14 cellular contexts compared by ENCODE assay signal in the genomic region with DNA sequence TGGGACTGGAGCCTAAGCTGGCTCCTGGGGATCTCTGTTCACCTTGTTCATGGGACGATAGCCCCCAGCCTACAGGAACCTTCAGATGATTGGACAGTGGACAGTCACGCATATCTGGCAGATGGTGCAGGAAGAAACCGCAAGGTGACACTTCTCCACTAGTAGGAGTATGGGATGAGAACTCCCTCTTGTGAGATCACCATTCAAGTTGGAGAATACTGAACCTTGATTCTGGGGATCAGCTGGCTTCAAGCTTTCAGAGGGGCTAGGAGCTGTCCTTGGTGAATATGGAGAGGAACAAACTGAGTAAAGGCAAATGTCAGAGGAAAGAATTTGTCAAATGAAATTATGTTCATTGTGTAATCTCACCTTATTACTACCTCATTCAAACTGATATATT.
A peak's percentile ranks its signal among the peaks of the same experiment; 100 is the strongest.
DNase-seq lines count a peak whose midpoint lies in the region; ATAC-seq and TF ChIP-seq lines count a peak whose summit lies in the region.
"Had no signal": no experiment of that assay in that cellular context is flagged by ENCODE, and none has a peak within 500 bp of the region (broad histone marks: within the 10 kb centered on the region; RNA-seq: fewer than 3 reads in every experiment).

No MANE protein-coding gene starts in this region.

- no peak for ATAC-seq in stimulated activated naive CD8-positive, alpha-beta T cell treated with anti-CD3 and anti-CD28 coated beads, Interleukin-15, Interleukin-2, amounts not matched to agents 100 U/mL and 50 U/mL, for 24 hours
- no peak for ATAC-seq in central memory CD8-positive, alpha-beta T cell (replicated peaks; ENCODE audit: extremely low read depth, poor library complexity, severe bottlenecking)
- no peak for ATAC-seq in HG03378 (IDR thresholded peaks at IDR 0.05; ENCODE audit: unreplicated experiment)
- no peak for ATAC-seq in left colon

- peaks cover 13% of the 10 kb centered on the region for H3K36me3 Mint-ChIP-seq in stimulated activated naive CD8-positive, alpha-beta T cell treated with anti-CD3 and anti-CD28 coated beads, Interleukin-15, Interleukin-2, amounts not matched to agents 100 ng/mL and 50 ng/mL, for 24 hours (ENCODE audit: low read depth)
- H3K36me3 Mint-ChIP-seq in central memory CD8-positive, alpha-beta T cell (ENCODE audit: insufficient read depth) = no peaks in the 10 kb centered on the region

- peak overlapping the region; percentile 73 for H3K27ac Mint-ChIP-seq in stimulated activated naive CD8-positive, alpha-beta T cell treated with anti-CD3 and anti-CD28 coated beads, Interleukin-15, Interleukin-2, amounts not matched to agents 100 ng/mL and 50 ng/mL, for 24 hours
- peak overlapping the region; percentile 50 for H3K27ac Mint-ChIP-seq in central memory CD8-positive, alpha-beta T cell (ENCODE audit: low read depth)
- H3K27ac Mint-ChIP-seq: activated CD4-positive, alpha-beta memory T cell treated with anti-CD3 and anti-CD28 coated beads, Interleukin-2, amount 10 ng/mL, durations not matched to agents 7 days and 5 days; nephron had no signal

- POLR2A ChIA-PET in OCI-LY7 (lab: Charles Lee) = no interaction called here

- no TSS peak for BruUV-seq in OCI-LY7 (replicated peaks; lab: Mats Ljungman, UMichigan)

- H3K79me2 ChIP-seq in OCI-LY7 (ENCODE audit: insufficient read depth, low read depth, low read length) = no peaks in the 10 kb centered on the region

- intact Hi-C loops in OCI-LY7 (cut with micrococcal nuclease; ENCODE audit: unreplicated experiment) (no loop called here), left colon (cut with DNase I, micrococcal nuclease) (no loop called here)

- H3K9me3 Mint-ChIP-seq in stimulated activated naive CD8-positive, alpha-beta T cell treated with anti-CD3 and anti-CD28 coated beads, Interleukin-15, Interleukin-2, amounts not matched to agents 100 ng/mL and 50 ng/mL, for 24 hours = no peaks in the 10 kb centered on the region
- no peaks in the 10 kb centered on the region for H3K9me3 Mint-ChIP-seq in central memory CD8-positive, alpha-beta T cell
- H3K9me3 Mint-ChIP-seq: activated CD4-positive, alpha-beta memory T cell treated with anti-CD3 and anti-CD28 coated beads, Interleukin-2, amount 10 ng/mL, durations not matched to agents 7 days and 5 days; nephron had no signal

- H3K4me1 Mint-ChIP-seq in stimulated activated naive CD8-positive, alpha-beta T cell treated with anti-CD3 and anti-CD28 coated beads, Interleukin-15, Interleukin-2, amounts not matched to agents 100 ng/mL and 50 ng/mL, for 24 hours (ENCODE audit: low read depth) = peaks cover 41% of the 10 kb centered on the region
- peaks cover 18% of the 10 kb centered on the region for H3K4me1 Mint-ChIP-seq in central memory CD8-positive, alpha-beta T cell
- H3K4me1 Mint-ChIP-seq: nephron had no signal

- H3K27me3 Mint-ChIP-seq in stimulated activated naive CD8-positive, alpha-beta T cell treated with anti-CD3 and anti-CD28 coated beads, Interleukin-15, Interleukin-2, amounts not matched to agents 100 ng/mL and 50 ng/mL, for 24 hours = no peaks in the 10 kb centered on the region
- no peaks in the 10 kb centered on the region for H3K27me3 Mint-ChIP-seq in central memory CD8-positive, alpha-beta T cell
- H3K27me3 Mint-ChIP-seq: activated CD4-positive, alpha-beta memory T cell treated with anti-CD3 and anti-CD28 coated beads, Interleukin-2, amount 10 ng/mL, durations not matched to agents 7 days and 5 days had no signal

- CTCF ChIA-PET in OCI-LY7 (lab: Charles Lee; ENCODE audit: unreplicated experiment) = no interaction called here

- no peak overlapping the region for H2AFZ ChIP-seq in OCI-LY7 (ENCODE audit: low read length)

- no peak overlapping the region for H3K27ac ChIP-seq in OCI-LY7 (ENCODE audit: low read depth, low read length, poor library complexity, severe bottlenecking)
- H3K27ac ChIP-seq: stomach had no signal

- H3K9me2 ChIP-seq in OCI-LY7 (ENCODE audit: insufficient read depth, low read length) = no peaks in the 10 kb centered on the region

- H3K36me3 ChIP-seq in OCI-LY7 (ENCODE audit: insufficient read depth, low read length) = peaks cover 4% of the 10 kb centered on the region
- H3K36me3 ChIP-seq: stomach had no signal

- peaks cover 9% of the 10 kb centered on the region for H3K4me1 ChIP-seq in OCI-LY7 (ENCODE audit: insufficient read depth, low read length, poor library complexity, severe bottlenecking)
- H3K4me1 ChIP-seq: stomach had no signal

- TF ChIP-seq CTCF in OCI-LY7 (conservative IDR thresholded peaks at IDR 0.05; ENCODE audit: low read length) = 0 out of 2 replicates have a peak, but pooled peaks have one; percentile 24

- H3K9me3 ChIP-seq in OCI-LY7 (ENCODE audit: low read length) = no peaks in the 10 kb centered on the region
- H3K9me3 ChIP-seq: stomach had no signal

- H3K4me3 ChIP-seq in OCI-LY7 (ENCODE audit: low read depth, low read length, poor library complexity, severe bottlenecking) = no peak overlapping the region
- H3K4me3 ChIP-seq: stomach had no signal

- DNase-seq in stimulated activated naive CD8-positive, alpha-beta T cell treated with anti-CD3 and anti-CD28 coated beads, Interleukin-15, Interleukin-2, amounts not matched to agents 100 U/mL and 50 U/mL, for 24 hours = no peak
- DNase-seq in OCI-LY7 (ENCODE audit: low spot score) = no peak
- DNase-seq in central memory CD8-positive, alpha-beta T cell (ENCODE audit: low spot score in 2 of 2) = no peak
- no peak for DNase-seq in NCI-H446 (lab: John Stamatoyannopoulos, UW)
- DNase-seq in left colon = no peak
- DNase-seq in NCI-H1417 treated with DMSO at 0.1 percent for 48 hours (lab: John Stamatoyannopoulos, UW) = no peak
- DNase-seq: activated CD4-positive, alpha-beta memory T cell treated with anti-CD3 and anti-CD28 coated beads, Interleukin-2, amount 10 ng/mL, durations not matched to agents 7 days and 5 days; KG1; NCI-H345; SHP77; stomach had no signal

- H3K4me2 ChIP-seq in OCI-LY7 (ENCODE audit: low read length) = no peak overlapping the region

- H4K20me1 ChIP-seq in OCI-LY7 (ENCODE audit: insufficient read depth, low read length) = no peaks in the 10 kb centered on the region

- no peak overlapping the region for H3K4me3 Mint-ChIP-seq in stimulated activated naive CD8-positive, alpha-beta T cell treated with anti-CD3 and anti-CD28 coated beads, Interleukin-15, Interleukin-2, amounts not matched to agents 100 ng/mL and 50 ng/mL, for 24 hours
- H3K4me3 Mint-ChIP-seq in central memory CD8-positive, alpha-beta T cell = no peak overlapping the region
- H3K4me3 Mint-ChIP-seq: activated CD4-positive, alpha-beta memory T cell treated with anti-CD3 and anti-CD28 coated beads, Interleukin-2, amount 10 ng/mL, durations not matched to agents 7 days and 5 days; nephron had no signal
